In the genomic region with DNA sequence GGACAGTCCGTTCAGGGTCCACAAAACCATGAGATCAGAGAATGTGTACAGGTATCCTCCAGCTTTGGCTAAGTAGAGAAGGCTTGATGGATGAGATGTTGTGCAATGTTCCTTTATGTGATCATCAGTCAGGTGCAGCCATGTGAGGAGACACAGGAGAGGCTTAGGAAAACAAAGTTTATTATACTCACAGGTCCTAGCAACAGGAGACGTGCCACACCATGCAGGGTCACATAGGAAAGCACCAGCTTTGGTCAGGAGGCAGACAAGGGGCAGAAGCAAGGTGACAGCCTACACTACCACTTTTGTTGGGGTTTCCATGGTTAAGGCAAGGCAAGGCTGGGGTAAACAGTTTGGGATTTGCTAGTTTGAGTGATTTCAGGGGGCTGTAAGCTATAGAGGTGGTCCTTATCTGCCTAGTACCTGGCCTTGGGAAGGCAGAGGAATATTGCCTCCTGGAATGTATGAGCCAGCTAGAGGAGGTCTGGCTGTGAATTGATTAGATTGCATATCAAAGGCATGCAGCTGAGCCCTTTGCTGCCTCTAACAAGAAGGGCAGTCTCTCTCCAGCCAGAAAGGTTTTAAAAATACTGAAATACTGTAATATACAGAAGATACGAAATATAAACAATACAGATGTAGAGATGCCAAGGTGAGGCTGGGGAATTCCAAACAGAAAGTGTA, we compare ENCODE assay signal across 21 cellular contexts.
"Had no signal": no experiment of that assay in that cellular context is flagged by ENCODE, and none has a peak within 500 bp of the region (broad histone marks: within the 10 kb centered on the region; RNA-seq: fewer than 3 reads in every experiment).

No MANE protein-coding gene starts in this region.

- H3K27me3 ChIP-seq: spleen, tibial nerve had no signal

- H3K9me3 ChIP-seq: prostate gland, spleen, tibial nerve had no signal

- H3K4me1 Mint-ChIP-seq: activated naive CD8-positive, alpha-beta T cell treated with anti-CD3 and anti-CD28 coated beads, Interleukin-2, amount 10 ng/mL, durations not matched to agents 7 days and 5 days; immature natural killer cell; stimulated activated naive B cell treated with anti-CD40 and anti-IgM and Interleukin-4, amounts not matched to agents 10 μg/mL and 1 μg/mL and 100 μg/mL, for 72 hours had no signal

- H3K9me3 Mint-ChIP-seq: activated naive CD8-positive, alpha-beta T cell treated with anti-CD3 and anti-CD28 coated beads, Interleukin-2, amount 10 ng/mL, durations not matched to agents 7 days and 5 days had no signal

- H3K4me1 ChIP-seq: heart right ventricle, prostate gland, spleen, tibial nerve had no signal

- H3K27ac Mint-ChIP-seq: activated naive CD8-positive, alpha-beta T cell treated with anti-CD3 and anti-CD28 coated beads, Interleukin-2, amount 10 ng/mL, durations not matched to agents 7 days and 5 days; immature natural killer cell; natural killer cell treated with Interleukin-12 subunit alpha and Interleukin-12 subunit beta and Interleukin-15 and Interleukin-18, amount 100 ng/mL, for 72 hours; stimulated activated naive B cell treated with anti-CD40 and anti-IgM and Interleukin-4, amounts not matched to agents 10 μg/mL and 1 μg/mL and 100 μg/mL, for 72 hours had no signal

- H3K4me3 ChIP-seq: heart right ventricle, prostate gland, spleen, tibial nerve had no signal

- H3K27me3 Mint-ChIP-seq: activated naive CD8-positive, alpha-beta T cell treated with anti-CD3 and anti-CD28 coated beads, Interleukin-2, amount 10 ng/mL, durations not matched to agents 7 days and 5 days had no signal

- ATAC-seq: heart right ventricle; left colon; natural killer cell treated with Interleukin-12 subunit alpha and Interleukin-12 subunit beta and Interleukin-15 and Interleukin-18, amount 100 ng/mL, for 72 hours; sciatic nerve; stimulated activated naive B cell treated with anti-CD40 and anti-IgM and Interleukin-4, amounts not matched to agents 10 μg/mL and 1 μg/mL and 100 μg/mL, for 72 hours had no signal

- H3K36me3 Mint-ChIP-seq: activated naive CD8-positive, alpha-beta T cell treated with anti-CD3 and anti-CD28 coated beads, Interleukin-2, amount 10 ng/mL, durations not matched to agents 7 days and 5 days; immature natural killer cell; natural killer cell treated with Interleukin-12 subunit alpha and Interleukin-12 subunit beta and Interleukin-15 and Interleukin-18, amount 100 ng/mL, for 72 hours; stimulated activated naive B cell treated with anti-CD40 and anti-IgM and Interleukin-4, amounts not matched to agents 10 μg/mL and 1 μg/mL and 100 μg/mL, for 72 hours had no signal

- H3K27ac ChIP-seq: heart right ventricle, prostate gland, spleen, tibial nerve had no signal

- H3K36me3 ChIP-seq: heart right ventricle, prostate gland, spleen, tibial nerve had no signal

- DNase-seq: activated CD4-positive, alpha-beta T cell treated with anti-CD3 and anti-CD28 coated beads, Interleukin-2, amount 50 U/mL, for 48 hours; activated CD4-positive, CD25-positive, alpha-beta regulatory T cell treated with anti-CD3 and anti-CD28 coated beads, Interleukin-2, amount 50 U/mL, for 72 hours; activated gamma-delta T cell treated with Interleukin-2 at 50 U/mL for 16 hours; activated naive CD8-positive, alpha-beta T cell treated with anti-CD3 and anti-CD28 coated beads, Interleukin-2, amount 10 ng/mL, durations not matched to agents 7 days and 5 days; activated T-cell treated with anti-CD3 and anti-CD28 coated beads, Interleukin-2, amount 50 U/mL, for 48 hours; anterior cingulate cortex; dermis blood vessel endothelial cell; foreskin melanocyte; heart right ventricle; immature natural killer cell; left colon; mammary epithelial cell; nucleus accumbens; spleen; stimulated activated CD4-positive, alpha-beta T cell treated with anti-CD3 and anti-CD28 coated beads, Interleukin-1b, Interleukin-23, amount 100 ng/mL, for 48 hours; stimulated activated naive B cell treated with anti-CD40 and anti-IgM and Interleukin-4, amounts not matched to agents 10 μg/mL and 1 μg/mL and 100 μg/mL, for 72 hours; T-helper 2 cell had no signal

- H3K4me3 Mint-ChIP-seq: activated naive CD8-positive, alpha-beta T cell treated with anti-CD3 and anti-CD28 coated beads, Interleukin-2, amount 10 ng/mL, durations not matched to agents 7 days and 5 days; immature natural killer cell; natural killer cell treated with Interleukin-12 subunit alpha and Interleukin-12 subunit beta and Interleukin-15 and Interleukin-18, amount 100 ng/mL, for 72 hours; stimulated activated naive B cell treated with anti-CD40 and anti-IgM and Interleukin-4, amounts not matched to agents 10 μg/mL and 1 μg/mL and 100 μg/mL, for 72 hours had no signal
